In genomic region chr3:172142074-172143059, GRCh38 we compare ENCODE assay signal across 8 cellular contexts.
DNase-seq lines count a peak whose midpoint lies in the region; ATAC-seq and TF ChIP-seq lines count a peak whose summit lies in the region.

No MANE protein-coding gene starts in this region.

- no peak for TF ChIP-seq CTCF in fibroblast of villous mesenchyme (IDR thresholded peaks at IDR 0.05; ENCODE audit: insufficient read depth, low read depth, low read length)

- peak overlapping the region; percentile 89 for H3K27ac ChIP-seq in subcutaneous abdominal adipose tissue (ENCODE audit: low read depth, low read length)

- peaks cover 17 to 60% (median 52%) of the 10 kb centered on the region in 5 donors for H3K4me1 ChIP-seq in subcutaneous abdominal adipose tissue (ENCODE audit: control insufficient read depth in 5 of 5, insufficient read depth in 5 of 5, low read length in 5 of 5)

- H3K4me3 ChIP-seq in fibroblast of villous mesenchyme (ENCODE audit: low read depth, low read length) (no peak overlapping the region), subcutaneous abdominal adipose tissue (ENCODE audit: low read depth in 1 of 5, low read length in 5 of 5) (no peak overlapping the region)

- DNase-seq in NAMALWA (ENCODE audit: low spot score) (peak; percentile 58), fibroblast of villous mesenchyme (ENCODE audit: low read depth) (peak; percentile 92), Ammon's horn (ENCODE audit: low spot score) (no peak), GF-D8 (lab: John Stamatoyannopoulos, UW) (no peak)
- no peak for DNase-seq in effector CD8-positive, alpha-beta T cell (lab: John Stamatoyannopoulos, UW)

- H3K36me3 ChIP-seq in subcutaneous abdominal adipose tissue (ENCODE audit: control insufficient read depth in 5 of 5, insufficient read depth in 5 of 5, low read length in 5 of 5), result no peaks in the 10 kb centered on the region

- ATAC-seq in GM18520 (IDR thresholded peaks at IDR 0.05; ENCODE audit: unreplicated experiment) (peak; percentile 73), HG02571 (IDR thresholded peaks at IDR 0.05; ENCODE audit: unreplicated experiment) (peak; percentile 65)

- no peaks in the 10 kb centered on the region for H3K9me3 ChIP-seq in subcutaneous abdominal adipose tissue (ENCODE audit: control insufficient read depth in 5 of 5, low read length in 5 of 5)

- peak overlapping the region in 2 of 5 donors; percentile 19 to 46 for H3K9ac ChIP-seq in subcutaneous abdominal adipose tissue (ENCODE audit: low read length in 5 of 5)

- no peaks in the 10 kb centered on the region for H3K27me3 ChIP-seq in subcutaneous abdominal adipose tissue (ENCODE audit: control insufficient read depth in 5 of 5, insufficient read depth in 4 of 5, low read length in 5 of 5)

Comparison
In these comparisons a context has a peak if more than half of its experiments do, and no peak if none do; other contexts are left out.
1. DNase-seq: peak in NAMALWA (single experiment) and fibroblast of villous mesenchyme (single experiment); none in Ammon's horn (single experiment), GF-D8 (single experiment) and effector CD8-positive, alpha-beta T cell (single experiment).